In genomic region chr5:157596449-157596848, GRCh38 we compare ENCODE assay signal across 10 cellular contexts. TPM values are rescaled to one million over a fixed set of nuclear protein-coding genes. Genes with fewer than 3 reads are reported as not detected.
DNase-seq lines count a peak whose midpoint lies in the region; ATAC-seq and TF ChIP-seq lines count a peak whose summit lies in the region.
"Had no signal": no experiment of that assay in that cellular context is flagged by ENCODE, and none has a peak within 500 bp of the region (broad histone marks: within the 10 kb centered on the region; RNA-seq: fewer than 3 reads in every experiment).

No MANE protein-coding gene starts in this region.

- H3K36me3 ChIP-seq in Peyer's patch, result no peaks in the 10 kb centered on the region
- H3K36me3 ChIP-seq: SJSA1 had no signal

- peaks cover 0 to 12% (median 4%) of the 10 kb centered on the region in 4 donors for H3K4me1 ChIP-seq in Peyer's patch

- in situ Hi-C loops in ACHN (cut with HindIII; ENCODE audit: low pct_ligation_motif_present, low pct_unique_long_range_greater_than_20kb, low sequenced_read_pairs), result no loop called here

- no peaks in the 10 kb centered on the region for H3K27me3 ChIP-seq in Peyer's patch
- H3K27me3 ChIP-seq: SJSA1 had no signal

- TF ChIP-seq CTCF in Peyer's patch (IDR thresholded peaks at IDR 0.05), result no peak

- TF ChIP-seq POLR2A in Peyer's patch (IDR thresholded peaks at IDR 0.05), result no peak

- peak; percentile 71 for ATAC-seq in HG02870 (IDR thresholded peaks at IDR 0.05; ENCODE audit: unreplicated experiment)

- H3K9me3 ChIP-seq in Peyer's patch, result no peaks in the 10 kb centered on the region
- H3K9me3 ChIP-seq: SJSA1 had no signal

- H3K4me3 ChIP-seq in Peyer's patch, result no peak overlapping the region
- H3K4me3 ChIP-seq: SJSA1 had no signal

- DNase-seq in NOMO-1 (lab: John Stamatoyannopoulos, UW; ENCODE audit: unreplicated experiment in 2 of 2), result peak; percentile 14 to 40
- DNase-seq in NOMO-1 treated with dmso at 0.1 percent for 144 hours (lab: John Stamatoyannopoulos, UW; ENCODE audit: unreplicated experiment), result no peak
- DNase-seq in Peyer's patch, result peak in 2 of 3 donors; percentile 73 to 81
- DNase-seq in stimulated activated CD4-positive, alpha-beta T cell treated with anti-CD3 and anti-CD28 coated beads, Interleukin-1b, Interleukin-23, amount 100 ng/mL, for 48 hours, result peak; percentile 70
- DNase-seq in NCI-H526 treated with DMSO at 0.1 percent for 48 hours (lab: John Stamatoyannopoulos, UW), result no peak
- no peak for DNase-seq in ACHN
- no peak for DNase-seq in SKM-1 (lab: John Stamatoyannopoulos, UW; ENCODE audit: unreplicated experiment)

- peak overlapping the region in 1 of 4 donors; percentile 64 for H3K27ac ChIP-seq in Peyer's patch
- H3K27ac ChIP-seq: 22Rv1, SJSA1 had no signal

RNA-seq across cellular contexts. Expression of gene ADAM19, which starts 20.9 kb away (rescaled TPM):
- 10 to 100 TPM in 1 of 4 donors, 1 to 10 TPM in 3; 1.1 to 47.9 (median 5.4) TPM for total RNA-seq in Peyer's patch

RNA-seq across cellular contexts. Expression of gene SOX30, which starts 55.8 kb away (rescaled TPM):
- total RNA-seq in Peyer's patch, result 1 to 10 TPM in 1 of 4 donors, under 1 TPM in 1, not detected in 2; 0.66 to 1.8 TPM

Comparison
In these comparisons a context has a peak if more than half of its experiments do, and no peak if none do; other contexts are left out.
1. DNase-seq: peak in NOMO-1 (2 of 2), Peyer's patch (2 of 3) and stimulated activated CD4-positive, alpha-beta T cell treated with anti-CD3 and anti-CD28 coated beads, Interleukin-1b, Interleukin-23, amount 100 ng/mL, for 48 hours (single experiment); none in NOMO-1 treated with dmso at 0.1 percent for 144 hours (single experiment), NCI-H526 treated with DMSO at 0.1 percent for 48 hours (single experiment), ACHN (single experiment) and SKM-1 (single experiment).